ENCODE assay signal across 8 cellular contexts in the genomic region with DNA sequence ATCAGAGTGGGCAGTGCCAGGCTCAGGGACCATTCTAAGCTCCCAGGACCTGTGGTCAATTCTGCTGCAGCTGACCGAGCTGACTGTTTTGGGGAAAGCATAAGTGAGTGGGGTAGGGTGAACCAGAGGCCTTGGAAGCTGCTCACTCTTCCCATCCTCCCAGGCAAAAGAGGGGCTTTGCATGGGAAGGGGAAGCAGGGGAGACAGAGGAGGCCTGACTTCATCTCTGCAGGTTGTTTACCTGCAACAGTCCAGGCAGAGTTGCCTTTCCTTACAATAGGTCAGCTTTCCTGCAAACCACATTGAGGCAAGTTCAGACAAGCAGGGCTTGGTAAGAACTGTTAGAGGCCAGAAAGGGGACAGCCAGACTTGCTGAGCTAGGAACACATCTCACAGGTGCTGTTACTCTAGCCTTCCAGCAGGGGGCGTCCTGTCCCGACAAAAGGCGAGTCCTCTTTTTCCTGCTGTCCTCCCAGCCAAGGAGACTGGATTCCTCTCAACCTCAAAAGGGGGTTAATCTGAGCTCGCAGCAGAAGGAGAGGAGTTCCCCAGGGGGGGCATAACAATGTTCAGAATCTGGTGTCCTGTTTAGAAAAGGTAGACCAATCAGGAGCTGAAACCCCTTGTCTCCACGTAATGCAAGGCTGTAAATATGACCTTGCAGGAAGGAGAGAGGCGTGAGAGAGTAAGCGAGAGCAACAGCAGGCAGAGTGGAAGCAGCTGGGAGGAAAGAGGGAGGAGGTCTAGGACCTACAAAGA. TPM values are rescaled to one million over a fixed set of nuclear protein-coding genes. Genes with fewer than 3 reads are reported as not detected.
A peak's percentile ranks its signal among the peaks of the same experiment; 100 is the strongest.
DNase-seq lines count a peak whose midpoint lies in the region; FAIRE-seq and TF ChIP-seq lines count a peak whose summit lies in the region.

No MANE protein-coding gene starts in this region.

- H3K4me3 ChIP-seq in AG10803 (ENCODE audit: low read length), result no peak overlapping the region; the same call in 1 of the 2 replicates
- H3K4me3 ChIP-seq in fibroblast of pulmonary artery (replicated peaks; ENCODE audit: low read depth, low read length), result peak overlapping the region; percentile 23

- no peaks in the 10 kb centered on the region for H3K36me3 Mint-ChIP-seq in neural crest cell (ENCODE audit: low read depth)

- H3K4me3 Mint-ChIP-seq in neural crest cell, result no peak overlapping the region

- TF ChIP-seq CTCF in AG10803 (conservative IDR thresholded peaks at IDR 0.05; ENCODE audit: low read length) (peak; percentile 96), fibroblast of pulmonary artery (IDR thresholded peaks at IDR 0.05; ENCODE audit: low read length, missing control alignments) (peak; percentile 98), neural crest cell (conservative IDR thresholded peaks at IDR 0.05) (peak; percentile 96)

- peaks cover 3% of the 10 kb centered on the region for H3K4me1 Mint-ChIP-seq in neural crest cell

- H3K9me3 Mint-ChIP-seq in neural crest cell, result no peaks in the 10 kb centered on the region

- peaks cover 25% of the 10 kb centered on the region for H3K27me3 Mint-ChIP-seq in neural crest cell (ENCODE audit: low read depth)

- FAIRE-seq in RCC 7860 (lab: Jason Lieb, UNC), result no peak

- DNase-seq in AG10803 (ENCODE audit: low read depth) (peak; percentile 77), GM19238 (ENCODE audit: insufficient read length, low spot score) (peak; percentile 68), HuH-7.5 (ENCODE audit: low spot score) (peak; percentile 68), RCC 7860 (ENCODE audit: low spot score) (peak; percentile 5), fibroblast of pulmonary artery (ENCODE audit: low read depth) (peak; percentile 85), neural crest cell (ENCODE audit: low read depth, low spot score) (peak; percentile 87)
- peak; percentile 52 to 53 for DNase-seq in activated T-helper 1 cell treated with anti-CD3 and anti-CD28 coated beads, Interleukin-2, amount 50 U/mL, for 16 hours (ENCODE audit: low read depth in 1 of 2, low spot score in 1 of 2)
- peak; percentile 46 for DNase-seq in stimulated activated naive CD4-positive, alpha-beta T cell treated with Interleukin-2 at 50 U/mL for 16 hours (lab: John Stamatoyannopoulos, UW)

- H3K27ac Mint-ChIP-seq in neural crest cell (ENCODE audit: unreplicated experiment), result no peak overlapping the region

RNA-seq across cellular contexts. Expression of gene DHRS2, which starts 4.3 kb away (rescaled TPM):
- not detected in 2 replicates for total RNA-seq in neural crest cell

RNA-seq across cellular contexts. Expression of gene JPH4, which starts 53.3 kb away (rescaled TPM):
- total RNA-seq in neural crest cell, result 1.3 and 1.4 TPM in 2 replicates

Comparison
In these comparisons a context has a peak if more than half of its experiments do, and no peak if none do; other contexts are left out.
1. DNase-seq: peak in every context shown above with its lines; median percentile 87 in neural crest cell; 85 in fibroblast of pulmonary artery; 77 in AG10803; 68 in GM19238; 68 in HuH-7.5; 52 in activated T-helper 1 cell treated with anti-CD3 and anti-CD28 coated beads, Interleukin-2, amount 50 U/mL, for 16 hours; 46 in stimulated activated naive CD4-positive, alpha-beta T cell treated with Interleukin-2 at 50 U/mL for 16 hours; 5 in RCC 7860.